8 cellular contexts compared by ENCODE assay signal in the genomic region with DNA sequence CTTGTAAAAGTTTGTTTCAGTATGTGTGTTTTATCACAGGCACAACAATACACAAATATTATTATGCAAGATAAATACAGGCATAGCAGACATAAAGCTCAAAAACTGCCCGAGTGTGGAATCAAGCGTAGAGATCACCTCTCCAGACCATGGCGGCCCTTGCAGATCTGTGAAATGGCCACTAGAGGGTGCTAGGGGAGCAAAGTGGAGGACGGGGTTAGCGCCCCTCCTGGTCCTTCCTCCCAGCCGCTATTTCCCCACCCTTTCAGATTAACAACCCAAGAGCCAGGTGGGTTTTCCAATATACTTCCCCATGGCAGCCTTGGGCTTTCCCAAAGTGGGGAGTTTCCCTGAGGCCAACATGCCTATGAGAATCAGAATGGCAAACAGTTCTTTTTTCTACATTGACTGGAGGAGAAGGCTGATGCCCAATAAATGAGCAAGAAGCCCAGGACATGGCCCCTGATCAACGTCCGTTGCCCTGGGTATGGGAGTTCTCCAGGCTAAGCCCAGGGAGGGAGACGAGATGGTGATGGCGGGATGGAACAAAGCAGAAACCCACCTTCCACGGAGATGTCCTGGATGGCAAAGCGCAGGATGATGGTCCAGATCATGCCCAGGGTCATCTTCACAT.
DNase-seq lines count a peak whose midpoint lies in the region; ATAC-seq and TF ChIP-seq lines count a peak whose summit lies in the region.

No MANE protein-coding gene starts in this region.

- DNase-seq in GM03348 (ENCODE audit: low spot score): peak; percentile 92
- peak; percentile 70 for DNase-seq in NCI-H748 (lab: John Stamatoyannopoulos, UW; ENCODE audit: unreplicated experiment)
- DNase-seq in activated CD4-positive, alpha-beta memory T cell treated with anti-CD3 and anti-CD28 coated beads for 36 hours: peak; percentile 82
- DNase-seq in ecto neural progenitor cell (ENCODE audit: low spot score): peak; percentile 82
- peak; percentile 64 for DNase-seq in lower lobe of right lung
- peak; percentile 49 for DNase-seq in stimulated activated CD8-positive, alpha-beta memory T cell treated with anti-CD3 and anti-CD28 coated beads, Interleukin-12 subunit alpha, Interleukin-12 subunit beta, amount 100 ng/mL, for 4 hours (ENCODE audit: low read depth)

- peaks cover 26% of the 10 kb centered on the region for H3K4me1 Mint-ChIP-seq in activated CD4-positive, alpha-beta memory T cell treated with anti-CD3 and anti-CD28 coated beads for 36 hours (ENCODE audit: low read depth)

- CTCF ChIA-PET in activated CD4-positive, alpha-beta memory T cell treated with anti-CD3 and anti-CD28 coated beads for 36 hours (lab: Charles Lee): interaction anchor here (0.6 to 5.8 kb wide), 59 partner anchors 8 to 398 kb away, joined by 3 to 54 read pairs (median 4); a partner anchor contains a TSS

- peaks cover 12% of the 10 kb centered on the region for H3K4me1 ChIP-seq in lower lobe of right lung

- POLR2A ChIA-PET in activated CD4-positive, alpha-beta memory T cell treated with anti-CD3 and anti-CD28 coated beads for 36 hours (lab: Charles Lee): no interaction called here

- intact Hi-C loops in activated CD4-positive, alpha-beta memory T cell treated with anti-CD3 and anti-CD28 coated beads for 36 hours (cut with micrococcal nuclease): loop anchor here (1.0 to 2.0 kb wide), 3 partner anchors 67 to 196 kb away; a partner anchor contains a TSS
- intact Hi-C loops in lower lobe of right lung (cut with DNase I): no loop called here

- no peaks in the 10 kb centered on the region for H3K9me3 ChIP-seq in lower lobe of right lung

- peaks cover 34% of the 10 kb centered on the region for H3K36me3 ChIP-seq in lower lobe of right lung

- H3K4me3 ChIP-seq in lower lobe of right lung: no peak overlapping the region

- H3K36me3 Mint-ChIP-seq in activated CD4-positive, alpha-beta memory T cell treated with anti-CD3 and anti-CD28 coated beads for 36 hours: peaks cover 13% of the 10 kb centered on the region

- H3K4me3 Mint-ChIP-seq in activated CD4-positive, alpha-beta memory T cell treated with anti-CD3 and anti-CD28 coated beads for 36 hours: no peak overlapping the region

- H3K9me3 Mint-ChIP-seq in activated CD4-positive, alpha-beta memory T cell treated with anti-CD3 and anti-CD28 coated beads for 36 hours: no peaks in the 10 kb centered on the region

- H3K27ac ChIP-seq in lower lobe of right lung: no peak overlapping the region

- no peaks in the 10 kb centered on the region for H3K27me3 ChIP-seq in lower lobe of right lung (ENCODE audit: low read depth)

- TF ChIP-seq CTCF in lower lobe of right lung (IDR thresholded peaks at IDR 0.05): peak; percentile 99

- peak; percentile 82 for ATAC-seq in HG03354 (IDR thresholded peaks at IDR 0.05; ENCODE audit: poor library complexity, severe bottlenecking, unreplicated experiment)
- peak; percentile 91 to 92 for ATAC-seq in lower lobe of right lung
- ATAC-seq in GM21737 (IDR thresholded peaks at IDR 0.05; ENCODE audit: unreplicated experiment): no peak

- no peak overlapping the region for H3K27ac Mint-ChIP-seq in activated CD4-positive, alpha-beta memory T cell treated with anti-CD3 and anti-CD28 coated beads for 36 hours

- no peaks in the 10 kb centered on the region for H3K27me3 Mint-ChIP-seq in activated CD4-positive, alpha-beta memory T cell treated with anti-CD3 and anti-CD28 coated beads for 36 hours
